ENCODE assay signal across 7 cellular contexts in genomic region chr17:64799543-64800188, GRCh38.
DNase-seq lines count a peak whose midpoint lies in the region; ATAC-seq, FAIRE-seq and TF ChIP-seq lines count a peak whose summit lies in the region.
"Not testable (repeated sequence)": the region's sequence is repeated elsewhere in the genome, so short reads cannot be mapped to it uniquely, and the experiment has no call there.

No MANE protein-coding gene starts in this region.

- not testable (repeated sequence) for H3K9me3 Mint-ChIP-seq in activated CD4-positive, alpha-beta T cell treated with anti-CD3 and anti-CD28 coated beads, Interleukin-2, amount 10 ng/mL, durations not matched to agents 7 days and 5 days; stimulated activated memory B cell treated with anti-CD40 and anti-IgM and Interleukin-4, amounts not matched to agents 10 μg/mL and 1 μg/mL and 100 μg/mL, for 72 hours

- not testable (repeated sequence) for H3K79me2 ChIP-seq in OCI-LY1 (ENCODE audit: insufficient read depth, low read length)

- intact Hi-C loops in kidney (cut with DNase I): not testable (repeated sequence)

- H4K20me1 ChIP-seq in OCI-LY1 (ENCODE audit: insufficient read depth, low read length): not testable (repeated sequence)

- H3K4me2 ChIP-seq in OCI-LY1 (ENCODE audit: low read length): not testable (repeated sequence)

- not testable (repeated sequence) for H3F3A ChIP-seq in OCI-LY1 (ENCODE audit: insufficient read depth, low read length)

- not testable (repeated sequence) for TF ChIP-seq CTCF in OCI-LY1 (IDR thresholded peaks at IDR 0.05; ENCODE audit: low read length); kidney (IDR thresholded peaks at IDR 0.05; ENCODE audit: borderline replicate concordance, extremely low read depth, insufficient read depth)

- DNase-seq in H7: peak; percentile 14
- not testable (repeated sequence) for DNase-seq in activated CD4-positive, alpha-beta T cell treated with anti-CD3 and anti-CD28 coated beads, Interleukin-2, amount 10 ng/mL, durations not matched to agents 7 days and 5 days
- DNase-seq in caudate nucleus (lab: John Stamatoyannopoulos, UW): peak in 37 of 61 donors; percentile 2 to 82 (median 41)
- DNase-seq in kidney: peak; percentile 46

- not testable (repeated sequence) for FAIRE-seq in kidney (lab: Jason Lieb, UNC)

- CTCF ChIA-PET in activated CD4-positive, alpha-beta T cell treated with anti-CD3 and anti-CD28 coated beads, Interleukin-2, amount 10 ng/mL, durations not matched to agents 7 days and 5 days (lab: Charles Lee): not testable (repeated sequence)

- peaks cover 16% of the 10 kb centered on the region for H3K4me1 Mint-ChIP-seq in activated CD4-positive, alpha-beta T cell treated with anti-CD3 and anti-CD28 coated beads, Interleukin-2, amount 10 ng/mL, durations not matched to agents 7 days and 5 days
- H3K4me1 Mint-ChIP-seq in stimulated activated memory B cell treated with anti-CD40 and anti-IgM and Interleukin-4, amounts not matched to agents 10 μg/mL and 1 μg/mL and 100 μg/mL, for 72 hours: peaks cover 23% of the 10 kb centered on the region

- H3K9me2 ChIP-seq in OCI-LY1 (ENCODE audit: low read depth, low read length): not testable (repeated sequence)

- H3K27me3 ChIP-seq in H7 (ENCODE audit: control insufficient read depth, insufficient read depth, low read length); OCI-LY1 (ENCODE audit: insufficient read depth, low read length): not testable (repeated sequence)

- H3K4me3 ChIP-seq in H7 (ENCODE audit: insufficient read depth, low read depth, low read length); OCI-LY1 (ENCODE audit: low read depth, low read length, poor library complexity, severe bottlenecking); kidney (ENCODE audit: low read length in 2 of 2): not testable (repeated sequence)

- peak; percentile 25; the same call in 1 of the 3 replicates for ATAC-seq in SK-N-SH treated with all-trans-retinoic acid at 6 μM for 48 hours
- not testable (repeated sequence) for ATAC-seq in stimulated activated memory B cell treated with anti-CD40 and anti-IgM and Interleukin-4, amounts not matched to agents 10 μg/mL and 1 μg/mL and 100 μg/mL, for 72 hours

- not testable (repeated sequence) for H3K9ac ChIP-seq in OCI-LY1 (ENCODE audit: low read length); kidney (ENCODE audit: low read length in 2 of 2)

- peak overlapping the region; percentile 55 for H3K27ac ChIP-seq in OCI-LY1 (ENCODE audit: low read depth, low read length, poor library complexity, severe bottlenecking)
- peak overlapping the region; percentile 36 for H3K27ac ChIP-seq in caudate nucleus (ENCODE audit: low read depth, low read length)
- not testable (repeated sequence) for H3K27ac ChIP-seq in kidney (ENCODE audit: low read depth in 2 of 2, low read length in 2 of 2)

- peaks cover 21% of the 10 kb centered on the region for H3K4me1 ChIP-seq in OCI-LY1 (ENCODE audit: insufficient read depth, low read length, severe bottlenecking)
- not testable (repeated sequence) for H3K4me1 ChIP-seq in kidney (ENCODE audit: control insufficient read depth in 1 of 2, insufficient read depth in 1 of 2, low read depth in 1 of 2, low read length in 2 of 2)

- H3K27me3 Mint-ChIP-seq in activated CD4-positive, alpha-beta T cell treated with anti-CD3 and anti-CD28 coated beads, Interleukin-2, amount 10 ng/mL, durations not matched to agents 7 days and 5 days; stimulated activated memory B cell treated with anti-CD40 and anti-IgM and Interleukin-4, amounts not matched to agents 10 μg/mL and 1 μg/mL and 100 μg/mL, for 72 hours: not testable (repeated sequence)

- H3K36me3 Mint-ChIP-seq in activated CD4-positive, alpha-beta T cell treated with anti-CD3 and anti-CD28 coated beads, Interleukin-2, amount 10 ng/mL, durations not matched to agents 7 days and 5 days (ENCODE audit: low read depth): peaks cover 26% of the 10 kb centered on the region
- peaks cover 46% of the 10 kb centered on the region for H3K36me3 Mint-ChIP-seq in stimulated activated memory B cell treated with anti-CD40 and anti-IgM and Interleukin-4, amounts not matched to agents 10 μg/mL and 1 μg/mL and 100 μg/mL, for 72 hours

- not testable (repeated sequence) for H3K36me3 ChIP-seq in H7 (replicated peaks; ENCODE audit: control insufficient read depth, insufficient read depth, low read length); OCI-LY1 (ENCODE audit: insufficient read depth, low read length); kidney (ENCODE audit: control insufficient read depth in 1 of 2, insufficient read depth in 2 of 2, low read length in 2 of 2)

- H2AFZ ChIP-seq in OCI-LY1 (ENCODE audit: low read length): not testable (repeated sequence)

- H3K9me3 ChIP-seq in OCI-LY1 (ENCODE audit: low read length); kidney (ENCODE audit: control insufficient read depth in 1 of 2, low read length in 2 of 2): not testable (repeated sequence)

- H3K27ac Mint-ChIP-seq in activated CD4-positive, alpha-beta T cell treated with anti-CD3 and anti-CD28 coated beads, Interleukin-2, amount 10 ng/mL, durations not matched to agents 7 days and 5 days: peak overlapping the region; percentile 38
- peak overlapping the region; percentile 69 for H3K27ac Mint-ChIP-seq in stimulated activated memory B cell treated with anti-CD40 and anti-IgM and Interleukin-4, amounts not matched to agents 10 μg/mL and 1 μg/mL and 100 μg/mL, for 72 hours

- POLR2A ChIA-PET in activated CD4-positive, alpha-beta T cell treated with anti-CD3 and anti-CD28 coated beads, Interleukin-2, amount 10 ng/mL, durations not matched to agents 7 days and 5 days (lab: Charles Lee): not testable (repeated sequence)

- H3K4me3 Mint-ChIP-seq in activated CD4-positive, alpha-beta T cell treated with anti-CD3 and anti-CD28 coated beads, Interleukin-2, amount 10 ng/mL, durations not matched to agents 7 days and 5 days; stimulated activated memory B cell treated with anti-CD40 and anti-IgM and Interleukin-4, amounts not matched to agents 10 μg/mL and 1 μg/mL and 100 μg/mL, for 72 hours: not testable (repeated sequence)
